Comparison of ENCODE assay signal across 19 cellular contexts in the genomic region with DNA sequence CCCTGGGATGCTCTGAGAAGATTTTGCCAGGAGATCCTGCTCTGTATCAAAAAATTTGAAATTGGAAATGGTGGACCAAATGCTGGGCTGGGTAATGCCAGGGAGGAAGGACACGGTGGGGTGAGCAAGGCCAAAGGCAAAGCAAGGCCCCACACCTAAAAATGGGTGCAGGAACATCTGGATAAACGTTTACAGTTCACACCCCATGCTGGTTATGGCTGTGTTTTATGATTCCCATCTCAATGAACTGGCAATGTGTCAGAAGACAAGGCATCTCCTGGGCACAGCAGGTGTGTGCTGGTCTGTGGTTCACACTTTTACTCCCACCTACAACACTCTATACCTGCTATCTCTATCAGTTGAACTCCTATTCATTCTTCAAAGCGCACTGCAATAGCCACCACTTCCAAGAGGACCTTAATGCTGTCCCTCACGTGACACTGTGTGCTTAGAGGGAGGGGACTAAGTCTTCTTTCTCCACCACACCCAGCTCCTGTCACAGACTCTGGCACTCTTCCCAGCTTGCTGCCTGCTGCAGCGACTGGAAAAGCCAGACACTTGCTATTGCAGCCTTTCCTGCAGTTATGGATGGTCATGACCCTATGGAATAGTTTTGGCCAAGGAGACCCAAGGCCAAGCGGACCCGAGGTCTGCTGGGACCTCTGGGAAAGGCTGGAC.
A peak's percentile ranks its signal among the peaks of the same experiment; 100 is the strongest.
DNase-seq lines count a peak whose midpoint lies in the region; ATAC-seq and TF ChIP-seq lines count a peak whose summit lies in the region.
"Had no signal": no experiment of that assay in that cellular context is flagged by ENCODE, and none has a peak within 500 bp of the region (broad histone marks: within the 10 kb centered on the region; RNA-seq: fewer than 3 reads in every experiment).

No MANE protein-coding gene starts in this region.

- H3K27ac Mint-ChIP-seq in T-helper 17 cell, result no peak overlapping the region
- H3K27ac Mint-ChIP-seq: activated naive CD8-positive, alpha-beta T cell treated with anti-CD3 and anti-CD28 coated beads, Interleukin-2, amount 10 ng/mL, durations not matched to agents 7 days and 5 days; activated T-cell treated with anti-CD3 and anti-CD28 coated beads, Interleukin-2, amount 50 U/mL, for 24 hours; CD4-positive, CD25-positive, alpha-beta regulatory T cell; stimulated activated naive CD8-positive, alpha-beta T cell treated with anti-CD3 and anti-CD28 coated beads, Interleukin-15, Interleukin-2, amounts not matched to agents 100 ng/mL and 50 ng/mL, for 24 hours had no signal

- H3K27me3 Mint-ChIP-seq in T-helper 17 cell, result peaks cover 16% of the 10 kb centered on the region
- H3K27me3 Mint-ChIP-seq: CD4-positive, CD25-positive, alpha-beta regulatory T cell; stimulated activated naive CD8-positive, alpha-beta T cell treated with anti-CD3 and anti-CD28 coated beads, Interleukin-15, Interleukin-2, amounts not matched to agents 100 ng/mL and 50 ng/mL, for 24 hours had no signal

- H3K36me3 Mint-ChIP-seq in T-helper 17 cell (ENCODE audit: low read depth), result peaks cover 4% of the 10 kb centered on the region
- H3K36me3 Mint-ChIP-seq: activated naive CD8-positive, alpha-beta T cell treated with anti-CD3 and anti-CD28 coated beads, Interleukin-2, amount 10 ng/mL, durations not matched to agents 7 days and 5 days; CD4-positive, CD25-positive, alpha-beta regulatory T cell had no signal

- H3K4me1 Mint-ChIP-seq in T-helper 17 cell, result no peaks in the 10 kb centered on the region
- H3K4me1 Mint-ChIP-seq: CD4-positive, CD25-positive, alpha-beta regulatory T cell had no signal

- no peak for TF ChIP-seq EP300 in Ishikawa (IDR thresholded peaks at IDR 0.05; ENCODE audit: borderline replicate concordance)

- no peak for ATAC-seq in T-helper 17 cell
- ATAC-seq: A549, Panc1 had no signal

- no peak overlapping the region for H3K4me3 Mint-ChIP-seq in T-helper 17 cell
- H3K4me3 Mint-ChIP-seq: activated naive CD8-positive, alpha-beta T cell treated with anti-CD3 and anti-CD28 coated beads, Interleukin-2, amount 10 ng/mL, durations not matched to agents 7 days and 5 days; activated T-cell treated with anti-CD3 and anti-CD28 coated beads, Interleukin-2, amount 50 U/mL, for 24 hours; CD4-positive, CD25-positive, alpha-beta regulatory T cell; stimulated activated naive CD8-positive, alpha-beta T cell treated with anti-CD3 and anti-CD28 coated beads, Interleukin-15, Interleukin-2, amounts not matched to agents 100 ng/mL and 50 ng/mL, for 24 hours had no signal

- DNase-seq in NCI-H1436 (lab: John Stamatoyannopoulos, UW) (peak; percentile 28), NCI-H1436 treated with DMSO at 0.1 percent for 48 hours (lab: John Stamatoyannopoulos, UW) (no peak), OCI-M1 (lab: John Stamatoyannopoulos, UW) (peak; percentile 54), myocyte (ENCODE audit: low read depth) (peak; percentile 19), COLO829 (ENCODE audit: low spot score) (no peak), T-helper 17 cell (no peak), medulla oblongata (ENCODE audit: extremely low spot score) (no peak)
- DNase-seq: activated naive CD8-positive, alpha-beta T cell treated with anti-CD3 and anti-CD28 coated beads, Interleukin-2, amount 10 ng/mL, durations not matched to agents 7 days and 5 days; activated T-cell treated with anti-CD3 and anti-CD28 coated beads, Interleukin-2, amount 50 U/mL, for 24 hours; CD4-positive, CD25-positive, alpha-beta regulatory T cell; esophagus squamous epithelium; GF-D8; HCEC 1CT; mammary epithelial cell; NCI-H524 treated with DMSO at 0.1 percent for 48 hours had no signal

- H3K9me3 ChIP-seq in T-helper 17 cell (ENCODE audit: control insufficient read depth, low read length, poor library complexity, severe bottlenecking), result no peaks in the 10 kb centered on the region
- H3K9me3 ChIP-seq: A549, esophagus squamous epithelium had no signal

- no peak for TF ChIP-seq RAD21 in Ishikawa (IDR thresholded peaks at IDR 0.05; ENCODE audit: low read depth)

TF ChIP-seq in Ishikawa, 13 proteins besides CTCF, POLR2A, EP300 and RAD21:
- TF ChIP-seq USF1 (IDR thresholded peaks at IDR 0.05) (peak; percentile 41), CEBPB (IDR thresholded peaks at IDR 0.05) (no peak), YY1 (IDR thresholded peaks at IDR 0.05; ENCODE audit: low read depth) (no peak), EGR1 (IDR thresholded peaks at IDR 0.05) (no peak), NFIC (IDR thresholded peaks at IDR 0.05) (no peak)

Comparison
In these comparisons a context has a peak if more than half of its experiments do, and no peak if none do; other contexts are left out.
1. DNase-seq: peak in NCI-H1436 (single experiment), OCI-M1 (single experiment) and myocyte (single experiment); none in NCI-H1436 treated with DMSO at 0.1 percent for 48 hours (single experiment), COLO829 (single experiment), T-helper 17 cell (0 of 3) and medulla oblongata (single experiment).